ENCODE assay signal across 8 cellular contexts in the genomic region with DNA sequence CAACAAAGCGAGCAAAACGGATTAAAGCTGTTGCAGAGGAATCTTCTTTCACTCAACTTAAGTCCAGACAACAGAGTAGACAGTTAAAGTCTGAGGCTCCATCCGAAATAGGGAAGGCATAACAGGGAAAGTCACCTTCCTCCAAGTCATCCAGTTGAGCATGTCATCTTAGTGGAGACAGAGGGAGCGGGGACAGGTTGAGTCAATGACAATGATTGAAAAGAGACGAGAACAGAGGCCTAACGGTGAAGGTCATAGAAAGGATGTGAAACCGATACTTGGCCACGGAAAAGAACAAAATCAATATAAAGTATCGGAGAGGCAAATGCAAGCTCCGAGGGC. TPM values are rescaled to one million over a fixed set of nuclear protein-coding genes. Genes with fewer than 3 reads are reported as not detected.
A peak's percentile ranks its signal among the peaks of the same experiment; 100 is the strongest.
DNase-seq lines count a peak whose midpoint lies in the region; ATAC-seq and TF ChIP-seq lines count a peak whose summit lies in the region.

No MANE protein-coding gene starts in this region.

- no peak for ATAC-seq in stimulated activated naive CD8-positive, alpha-beta T cell treated with anti-CD3 and anti-CD28 coated beads, Interleukin-15, amount 100 ng/mL, for 72 hours
- ATAC-seq in GM19467 (IDR thresholded peaks at IDR 0.05; ENCODE audit: unreplicated experiment) (no peak), GM18909 (IDR thresholded peaks at IDR 0.05; ENCODE audit: poor library complexity, unreplicated experiment) (no peak)

- H3K27me3 ChIP-seq in HUES64 (ENCODE audit: insufficient read depth, low read length) (no peaks in the 10 kb centered on the region), adrenal gland (no peaks in the 10 kb centered on the region)

- peaks cover 25% of the 10 kb centered on the region for H3K4me1 ChIP-seq in HUES64 (ENCODE audit: insufficient read depth, low read length)
- peaks cover 11 to 42% of the 10 kb centered on the region in 2 donors for H3K4me1 ChIP-seq in adrenal gland (replicated peaks in 1 of 2)

- peak overlapping the region; percentile 76 for H3K9ac ChIP-seq in HUES64 (ENCODE audit: low read depth, low read length)

- H3K9me3 ChIP-seq in HUES64 (ENCODE audit: insufficient read depth, low read depth, low read length) (no peaks in the 10 kb centered on the region), adrenal gland (replicated peaks in 1 of 3) (no peaks in the 10 kb centered on the region)

- no peaks in the 10 kb centered on the region for H3K27me3 Mint-ChIP-seq in stimulated activated naive CD8-positive, alpha-beta T cell treated with anti-CD3 and anti-CD28 coated beads, Interleukin-15, amount 100 ng/mL, for 72 hours

- intact Hi-C loops in adrenal gland (cut with DNase I), result no loop called here

- H3K4me3 ChIP-seq in GM08714 (ENCODE audit: low read length) (peak overlapping the region; percentile 100), HUES64 (ENCODE audit: low read length) (peak overlapping the region; percentile 79), adrenal gland (peak overlapping the region; percentile 9 to 87 (median 59))

- H3K4me1 Mint-ChIP-seq in stimulated activated naive CD8-positive, alpha-beta T cell treated with anti-CD3 and anti-CD28 coated beads, Interleukin-15, amount 100 ng/mL, for 72 hours, result peaks cover 59% of the 10 kb centered on the region

- H3K36me3 ChIP-seq in HUES64 (ENCODE audit: insufficient read depth, low read length), result peaks cover 63% of the 10 kb centered on the region
- H3K36me3 ChIP-seq in adrenal gland (replicated peaks in 1 of 2), result peaks cover 0 to 54% of the 10 kb centered on the region in 2 donors

- DNase-seq in adrenal gland (no peak), inferior parietal cortex (ENCODE audit: extremely low spot score) (peak; percentile 52)
- DNase-seq in stimulated activated naive CD8-positive, alpha-beta T cell treated with anti-CD3 and anti-CD28 coated beads, Interleukin-15, amount 100 ng/mL, for 72 hours, result no peak
- no peak for DNase-seq in activated CD4-positive, alpha-beta T cell treated with anti-CD3 and anti-CD28 coated beads, Interleukin-2, amount 50 U/mL, for 48 hours

- H3K9me3 Mint-ChIP-seq in stimulated activated naive CD8-positive, alpha-beta T cell treated with anti-CD3 and anti-CD28 coated beads, Interleukin-15, amount 100 ng/mL, for 72 hours, result no peaks in the 10 kb centered on the region

- TF ChIP-seq POLR2A in adrenal gland (IDR thresholded peaks at IDR 0.05), result no peak

- H3K4me3 Mint-ChIP-seq in stimulated activated naive CD8-positive, alpha-beta T cell treated with anti-CD3 and anti-CD28 coated beads, Interleukin-15, amount 100 ng/mL, for 72 hours, result peak overlapping the region; percentile 87 to 95

- 3% methylated on average over 10 of the region's 10 CpGs for WGBS in HUES64
- 0 to 2% (median 1%) methylated on average over 10 of the region's 10 CpGs for WGBS in adrenal gland, 4 donors

- peak in 1 of 6 experiments; percentile 9 for TF ChIP-seq CTCF in adrenal gland (IDR thresholded peaks at IDR 0.05)

- H3K27ac ChIP-seq in HUES64 (ENCODE audit: low read depth, low read length), result peak overlapping the region; percentile 78; the same call in 1 of the 2 replicates
- H3K27ac ChIP-seq in adrenal gland, result peak overlapping the region; percentile 69 to 99 (median 94)

- H3K27ac Mint-ChIP-seq in stimulated activated naive CD8-positive, alpha-beta T cell treated with anti-CD3 and anti-CD28 coated beads, Interleukin-15, amount 100 ng/mL, for 72 hours, result peak overlapping the region; percentile 93 to 97

RNA-seq across cellular contexts. Expression of gene C18orf32, which starts 0.4 kb away (rescaled TPM):
- polyA plus RNA-seq in HUES64 (2013, experiment 1 of 2), result 19.2 TPM
- 22.4 TPM for polyA plus RNA-seq in HUES64 (2013, experiment 2 of 2)
- total RNA-seq in adrenal gland, result 100 to 1,000 TPM in 1 of 8 donors, 10 to 100 TPM in 7; 33.1 to 117 (median 69.9) TPM
- polyA plus RNA-seq in adrenal gland, result 100 to 1,000 TPM in 1 of 3 donors, 10 to 100 TPM in 2; 61.4 to 176 (median 78.3) TPM

RNA-seq across cellular contexts. Expression of gene RPL17, which starts 5.7 kb away (rescaled TPM):
- 2,591 TPM for polyA plus RNA-seq in HUES64 (2013, experiment 1 of 2)
- polyA plus RNA-seq in HUES64 (2013, experiment 2 of 2), result 2,768 TPM
- total RNA-seq in adrenal gland, result 1,000 to 10,000 TPM; 1,155 to 1,840 (median 1,506) TPM
- 1,000 to 10,000 TPM; 1,831 to 1,932 (median 1,889) TPM for polyA plus RNA-seq in adrenal gland

RNA-seq across cellular contexts. Expression of gene DYM, which starts 26.1 kb away (rescaled TPM):
- 41.1 TPM for polyA plus RNA-seq in HUES64 (2013, experiment 1 of 2)
- polyA plus RNA-seq in HUES64 (2013, experiment 2 of 2), result 40.1 TPM
- 100 to 1,000 TPM in 1 of 8 donors, 10 to 100 TPM in 7; 54.1 to 105 (median 81.0) TPM for total RNA-seq in adrenal gland
- polyA plus RNA-seq in adrenal gland, result 10 to 100 TPM; 15.9 to 53.2 (median 19.0) TPM
